In the genomic region with DNA sequence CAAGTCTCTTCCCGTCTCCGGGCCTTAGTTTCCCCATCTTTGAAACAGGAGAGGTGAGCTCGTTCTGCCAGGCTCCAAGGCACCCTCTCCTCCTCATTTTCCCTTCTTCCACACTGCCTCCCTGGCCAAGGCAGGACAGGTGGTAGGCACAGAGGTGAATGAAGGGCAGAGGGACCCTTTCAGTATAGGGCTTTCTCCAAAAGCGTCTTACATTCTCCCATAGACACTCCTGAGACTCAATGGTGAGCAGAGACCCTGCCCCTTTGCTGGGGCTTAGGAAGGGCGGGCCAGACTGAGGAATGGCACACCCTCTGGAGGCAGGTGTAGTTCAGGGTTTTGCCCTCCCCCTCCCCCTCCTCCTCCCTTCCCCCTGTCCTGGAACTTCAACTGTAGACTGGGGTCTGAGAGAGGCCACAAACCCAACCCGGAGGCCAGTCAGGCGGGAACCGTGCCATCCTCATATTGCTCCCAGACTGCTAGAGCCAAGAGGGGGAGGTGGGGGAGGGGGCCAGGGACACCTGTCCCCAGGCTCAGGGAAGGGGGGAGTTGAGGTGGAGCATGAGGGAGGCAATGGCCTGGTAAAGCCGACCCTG, we compare ENCODE assay signal across 8 cellular contexts. TPM values are rescaled to one million over a fixed set of nuclear protein-coding genes. Genes with fewer than 3 reads are reported as not detected.
A peak's percentile ranks its signal among the peaks of the same experiment; 100 is the strongest.
DNase-seq lines count a peak whose midpoint lies in the region; ATAC-seq and TF ChIP-seq lines count a peak whose summit lies in the region.

No MANE protein-coding gene starts in this region.

- peaks cover 58% of the 10 kb centered on the region for H3K27me3 ChIP-seq in GM23338 (ENCODE audit: insufficient read depth)

- TF ChIP-seq CTCF in GM23338 (conservative IDR thresholded peaks at IDR 0.05; ENCODE audit: low read depth in 2 of 2) (no peak), fibroblast of mammary gland (conservative IDR thresholded peaks at IDR 0.05; ENCODE audit: control insufficient read depth, insufficient read depth, low read depth, low read length) (no peak)

- peaks cover 35% of the 10 kb centered on the region for H3K4me1 Mint-ChIP-seq in GM23338

- peaks cover 30% of the 10 kb centered on the region for H3F3A ChIP-seq in GM23338 (replicated peaks; ENCODE audit: low read depth)

- no peaks in the 10 kb centered on the region for H4K20me1 ChIP-seq in GM23338 (replicated peaks; ENCODE audit: insufficient read depth)

- no peaks in the 10 kb centered on the region; the same call in 1 of the 2 replicates for H3K36me3 ChIP-seq in GM23338 (ENCODE audit: insufficient read depth)

- no peak overlapping the region for H2AFZ ChIP-seq in GM23338

- DNase-seq in GM23338 (ENCODE audit: low spot score) (peak; percentile 83), NCI-H774 (lab: John Stamatoyannopoulos, UW) (peak; percentile 54), fibroblast of mammary gland (ENCODE audit: low read depth) (no peak), skeletal muscle cell (ENCODE audit: low read depth) (no peak), A172 (ENCODE audit: low spot score) (no peak), KBM-7 (no peak), putamen (ENCODE audit: low spot score) (no peak), H4 (ENCODE audit: low spot score) (no peak)

- peaks cover 18% of the 10 kb centered on the region for H3K36me3 Mint-ChIP-seq in GM23338 (ENCODE audit: low read depth)

- peak overlapping the region; percentile 98 for H3K4me2 ChIP-seq in GM23338

- peak; percentile 4 for ATAC-seq in GM23338

- H3K9me3 Mint-ChIP-seq in GM23338 = no peaks in the 10 kb centered on the region

- in situ Hi-C loops in KBM-7 (cut with MboI; ENCODE audit: low pct_unique_long_range_greater_than_20kb, low sequenced_read_pairs) = no loop called here

- no peak overlapping the region for H3K27ac Mint-ChIP-seq in GM23338

- H3K9me2 ChIP-seq in GM23338 (ENCODE audit: insufficient read depth) = no peaks in the 10 kb centered on the region

- peaks cover 61% of the 10 kb centered on the region for H3K27me3 Mint-ChIP-seq in GM23338 (ENCODE audit: insufficient read depth, low read depth, poor library complexity)

- H3K79me2 ChIP-seq in GM23338 (replicated peaks; ENCODE audit: insufficient read depth) = peaks cover 7% of the 10 kb centered on the region; the same call in 1 of the 2 replicates

- H3K27ac ChIP-seq in GM23338 (ENCODE audit: low read depth) = no peak overlapping the region

- H3K4me1 ChIP-seq in GM23338 (ENCODE audit: insufficient read depth) = peaks cover 41% of the 10 kb centered on the region

- peak overlapping the region; percentile 66 for H3K4me3 Mint-ChIP-seq in GM23338

- H3K4me3 ChIP-seq in GM23338 (peak overlapping the region; percentile 92), fibroblast of mammary gland (ENCODE audit: control insufficient read depth, low read depth, low read length) (peak overlapping the region; percentile 83), skeletal muscle cell (ENCODE audit: low read depth, low read length) (peak overlapping the region; percentile 89)

TF ChIP-seq in GM23338, 12 proteins besides CTCF, POLR2A, EP300 and RAD21 (continues in another document):
- no peak for TF ChIP-seq CREB1 (CRISPR knock-in tag; IDR thresholded peaks at IDR 0.05; ENCODE audit: low read depth)
- TF ChIP-seq EZH2phosphoT487 (IDR thresholded peaks at IDR 0.05; ENCODE audit: unreplicated experiment) = no peak
- no peak for TF ChIP-seq NANOG (IDR thresholded peaks at IDR 0.05; ENCODE audit: borderline replicate concordance)
- TF ChIP-seq, protein P1, sequence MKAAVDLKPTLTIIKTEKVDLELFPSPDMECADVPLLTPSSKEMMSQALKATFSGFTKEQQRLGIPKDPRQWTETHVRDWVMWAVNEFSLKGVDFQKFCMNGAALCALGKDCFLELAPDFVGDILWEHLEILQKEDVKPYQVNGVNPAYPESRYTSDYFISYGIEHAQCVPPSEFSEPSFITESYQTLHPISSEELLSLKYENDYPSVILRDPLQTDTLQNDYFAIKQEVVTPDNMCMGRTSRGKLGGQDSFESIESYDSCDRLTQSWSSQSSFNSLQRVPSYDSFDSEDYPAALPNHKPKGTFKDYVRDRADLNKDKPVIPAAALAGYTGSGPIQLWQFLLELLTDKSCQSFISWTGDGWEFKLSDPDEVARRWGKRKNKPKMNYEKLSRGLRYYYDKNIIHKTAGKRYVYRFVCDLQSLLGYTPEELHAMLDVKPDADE (IDR thresholded peaks at IDR 0.05) = no peak
- TF ChIP-seq ZNF114 (CRISPR knock-in tag; IDR thresholded peaks at IDR 0.05) = no peak
- TF ChIP-seq POLR2AphosphoS5 (IDR thresholded peaks at IDR 0.05; ENCODE audit: low read depth) = no peak
- TF ChIP-seq STAT1 (IDR thresholded peaks at IDR 0.05; ENCODE audit: unreplicated experiment) = no peak
- no peak for TF ChIP-seq EZH2 (IDR thresholded peaks at IDR 0.05; ENCODE audit: low read depth, unreplicated experiment)
- no peak for TF ChIP-seq ZNF331 (CRISPR knock-in tag; IDR thresholded peaks at IDR 0.05; ENCODE audit: low read depth)
- no peak for TF ChIP-seq JUNB (IDR thresholded peaks at IDR 0.05; ENCODE audit: unreplicated experiment)

RNA-seq across cellular contexts. Expression of a gene that starts 1.9 kb away (rescaled TPM):
- total RNA-seq in GM23338 (2014; rRNA removed; shearing (Covaris generic)) = 24.2 and 24.8 TPM in 2 replicates
- polyA plus RNA-seq in GM23338 (2016; fragmentation: Nextera tagmentation; extraction: Ambion mirVana) = 10.9 and 13.8 TPM in 2 replicates
- 32.8 and 37.0 TPM in 2 replicates for total RNA-seq in A172 (2014; rRNA removed; shearing (Covaris generic))
- total RNA-seq in H4 (2014; rRNA removed; shearing (Covaris generic)) = 3.3 and 5.9 TPM in 2 replicates

RNA-seq across cellular contexts. Expression of a gene that starts 6.8 kb away (rescaled TPM):
- total RNA-seq in GM23338 (2014; rRNA removed; shearing (Covaris generic)) = 1.1 and 1.7 TPM in 2 replicates
- polyA plus RNA-seq in GM23338 (2016; fragmentation: Nextera tagmentation; extraction: Ambion mirVana) = 2.7 and 3.0 TPM in 2 replicates
- total RNA-seq in A172 (2014; rRNA removed; shearing (Covaris generic)) = 2.7 and 3.6 TPM in 2 replicates
- 0.23 and 0.74 TPM in 2 replicates for total RNA-seq in H4 (2014; rRNA removed; shearing (Covaris generic))

RNA-seq across cellular contexts. Expression of a gene that starts 7.5 kb away (rescaled TPM):
- 2.9 and 5.0 TPM in 2 replicates for total RNA-seq in GM23338 (2014; rRNA removed; shearing (Covaris generic))
- 0.75 and 1.3 TPM in 2 replicates for polyA plus RNA-seq in GM23338 (2016; fragmentation: Nextera tagmentation; extraction: Ambion mirVana)
- 19.2 and 20.8 TPM in 2 replicates for total RNA-seq in A172 (2014; rRNA removed; shearing (Covaris generic))
- total RNA-seq in H4 (2014; rRNA removed; shearing (Covaris generic)) = 6.7 and 7.0 TPM in 2 replicates

RNA-seq across cellular contexts. Expression of a gene that starts 15.8 kb away (rescaled TPM):
- total RNA-seq in GM23338 (2014; rRNA removed; shearing (Covaris generic)) = 15.3 and 18.2 TPM in 2 replicates
- polyA plus RNA-seq in GM23338 (2016; fragmentation: Nextera tagmentation; extraction: Ambion mirVana) = 16.5 and 19.0 TPM in 2 replicates
- total RNA-seq in A172 (2014; rRNA removed; shearing (Covaris generic)) = 21.8 and 34.1 TPM in 2 replicates
- total RNA-seq in H4 (2014; rRNA removed; shearing (Covaris generic)) = 5.5 and 7.5 TPM in 2 replicates

Comparison
In these comparisons a context has a peak if more than half of its experiments do, and no peak if none do; other contexts are left out.
1. DNase-seq: peak in GM23338 (single experiment) and NCI-H774 (single experiment); none in fibroblast of mammary gland (single experiment), skeletal muscle cell (single experiment), A172 (single experiment), KBM-7 (single experiment), putamen (single experiment) and H4 (single experiment).
2. Peak in every context shown above with its lines, with median percentiles within 50 percentile points of each other: H3K4me3 ChIP-seq.